ENCODE assay signal across 9 cellular contexts in genomic region chr10:16779375-16779774, GRCh38. TPM values are rescaled to one million over a fixed set of nuclear protein-coding genes. Genes with fewer than 3 reads are reported as not detected.
DNase-seq lines count a peak whose midpoint lies in the region; ATAC-seq, FAIRE-seq and TF ChIP-seq lines count a peak whose summit lies in the region.
"Had no signal": no experiment of that assay in that cellular context is flagged by ENCODE, and none has a peak within 500 bp of the region (broad histone marks: within the 10 kb centered on the region; RNA-seq: fewer than 3 reads in every experiment).

No MANE protein-coding gene starts in this region.

- no peak overlapping the region for H3K4me2 ChIP-seq in HCT116 (ENCODE audit: low read length)

- no peak for TF ChIP-seq EP300 in gastroesophageal sphincter (IDR thresholded peaks at IDR 0.05)

- no peaks in the 10 kb centered on the region for H3K9me2 ChIP-seq in HCT116 (ENCODE audit: insufficient read depth)

- no peak overlapping the region for H3K9ac ChIP-seq in HCT116 (ENCODE audit: low read length)

- H3K4me3 ChIP-seq in HCT116 (replicated peaks in 1 of 2; ENCODE audit: low read depth in 1 of 2, low read length in 2 of 2), result no peak overlapping the region
- H3K4me3 ChIP-seq in gastroesophageal sphincter, result no peak overlapping the region
- H3K4me3 ChIP-seq: K562 had no signal

- TF ChIP-seq RAD21 in HCT116 (IDR thresholded peaks at IDR 0.05; ENCODE audit: low read depth), result no peak

- peak; percentile 53 for FAIRE-seq in GM12892 (lab: Jason Lieb, UNC)
- FAIRE-seq: K562 had no signal

- ATAC-seq in HCT116, result no peak
- peak; percentile 98 for ATAC-seq in activated CD4-positive, alpha-beta T cell treated with anti-CD3 and anti-CD28 coated beads for 36 hours
- ATAC-seq in gastroesophageal sphincter, result no peak
- ATAC-seq in HG02973 (IDR thresholded peaks at IDR 0.05; ENCODE audit: unreplicated experiment), result no peak
- ATAC-seq: K562 had no signal

- H3K27me3 ChIP-seq in HCT116 (ENCODE audit: insufficient read depth, low read length), result no peaks in the 10 kb centered on the region
- no peaks in the 10 kb centered on the region for H3K27me3 ChIP-seq in gastroesophageal sphincter

- RAD21 ChIA-PET in HCT116 (lab: Charles Lee; ENCODE audit: low non-redundant PET in 1 of 2, low total read pairs in 2 of 2, uncharacterized antibody in 2 of 2, unreplicated experiment in 2 of 2), result no interaction called here

- H3K36me3 ChIP-seq in HCT116 (ENCODE audit: control insufficient read depth in 1 of 2, insufficient read depth in 2 of 2, low read length in 2 of 2) (no peaks in the 10 kb centered on the region), gastroesophageal sphincter (peaks cover 0 to 16% of the 10 kb centered on the region in 2 donors)

- 39 to 45% methylated on average over 4 of the region's 4 CpGs for WGBS in gastroesophageal sphincter (ENCODE audit: low coverage in 1 of 2), 2 donors

- H3K27ac Mint-ChIP-seq in activated CD4-positive, alpha-beta T cell treated with anti-CD3 and anti-CD28 coated beads for 36 hours, result peak overlapping the region; percentile 74
- H3K27ac Mint-ChIP-seq in nephron progenitor cell, result peak overlapping the region; percentile 75

- no peak overlapping the region for H2AFZ ChIP-seq in HCT116 (ENCODE audit: low read depth, low read length, poor library complexity, severe bottlenecking)

- no peaks in the 10 kb centered on the region for H3K27me3 Mint-ChIP-seq in activated CD4-positive, alpha-beta T cell treated with anti-CD3 and anti-CD28 coated beads for 36 hours
- no peaks in the 10 kb centered on the region for H3K27me3 Mint-ChIP-seq in nephron progenitor cell (ENCODE audit: low read depth, poor library complexity)

- peaks cover 25% of the 10 kb centered on the region for H3K36me3 Mint-ChIP-seq in activated CD4-positive, alpha-beta T cell treated with anti-CD3 and anti-CD28 coated beads for 36 hours (ENCODE audit: low read depth)
- peaks cover 9% of the 10 kb centered on the region for H3K36me3 Mint-ChIP-seq in nephron progenitor cell (ENCODE audit: low read depth)

- H3K4me1 ChIP-seq in HCT116 (ENCODE audit: control insufficient read depth in 1 of 2, insufficient read depth in 2 of 2, low read length in 2 of 2) (no peaks in the 10 kb centered on the region), gastroesophageal sphincter (peaks cover 0 to 15% (median 0%) of the 10 kb centered on the region in 3 donors)

- H3K4me1 Mint-ChIP-seq in activated CD4-positive, alpha-beta T cell treated with anti-CD3 and anti-CD28 coated beads for 36 hours, result peaks cover 31% of the 10 kb centered on the region
- peaks cover 56% of the 10 kb centered on the region for H3K4me1 Mint-ChIP-seq in nephron progenitor cell

- POLR2A ChIA-PET in HCT116 (lab: Charles Lee), result no interaction called here
- POLR2A ChIA-PET in activated CD4-positive, alpha-beta T cell treated with anti-CD3 and anti-CD28 coated beads for 36 hours (lab: Charles Lee), result interaction anchor here (0.6 kb wide), 1 partner anchor 448 kb away, joined by 6 read pairs; no protein-coding TSS in a partner anchor

- TSS peak; percentile 16 for BruUV-seq in HCT116 (replicated peaks; lab: Mats Ljungman, UMichigan)

- H3K4me3 Mint-ChIP-seq in activated CD4-positive, alpha-beta T cell treated with anti-CD3 and anti-CD28 coated beads for 36 hours, result no peak overlapping the region
- no peak overlapping the region for H3K4me3 Mint-ChIP-seq in nephron progenitor cell

- no peak for DNase-seq in GM12892 (ENCODE audit: insufficient read length)
- DNase-seq in HCT116 (ENCODE audit: low read depth, low spot score), result no peak
- peak; percentile 88 for DNase-seq in activated CD4-positive, alpha-beta T cell treated with anti-CD3 and anti-CD28 coated beads for 36 hours
- no peak for DNase-seq in nephron progenitor cell
- DNase-seq in inferior parietal cortex (ENCODE audit: extremely low spot score), result no peak
- no peak for DNase-seq in NCI-H146 (lab: John Stamatoyannopoulos, UW)

- TF ChIP-seq CTCF in HCT116 (IDR thresholded peaks at IDR 0.05 in 2 of 3, conservative IDR thresholded peaks at IDR 0.05 in 1 of 3; ENCODE audit: borderline replicate concordance in 1 of 3, insufficient read depth in 1 of 3, low read depth in 2 of 3, low read length in 2 of 3) (no peak), nephron progenitor cell (IDR thresholded peaks at IDR 0.05) (no peak), gastroesophageal sphincter (IDR thresholded peaks at IDR 0.05) (no peak)

- H3K79me2 ChIP-seq in HCT116 (ENCODE audit: insufficient read depth, low read length), result no peaks in the 10 kb centered on the region

- TF ChIP-seq POLR2A in GM12892 (IDR thresholded peaks at IDR 0.05; ENCODE audit: low read depth, low read length) (no peak), HCT116 (IDR thresholded peaks at IDR 0.05; ENCODE audit: borderline replicate concordance, extremely low read depth, insufficient read depth, insufficient read length) (no peak), gastroesophageal sphincter (IDR thresholded peaks at IDR 0.05) (no peak)

- no peaks in the 10 kb centered on the region for H3K9me3 ChIP-seq in HCT116 (ENCODE audit: control insufficient read depth in 1 of 2, insufficient read depth in 1 of 2, low read depth in 1 of 2, low read length in 2 of 2)
- H3K9me3 ChIP-seq in gastroesophageal sphincter, result no peaks in the 10 kb centered on the region

- CTCF ChIA-PET in HCT116 (lab: Charles Lee), result no interaction called here
- CTCF ChIA-PET in activated CD4-positive, alpha-beta T cell treated with anti-CD3 and anti-CD28 coated beads for 36 hours (lab: Charles Lee), result interaction anchor here (0.6 to 1.0 kb wide), 4 partner anchors 9 to 336 kb away, joined by 3 to 5 read pairs (median 3); no protein-coding TSS in a partner anchor

- H3K9me3 Mint-ChIP-seq in activated CD4-positive, alpha-beta T cell treated with anti-CD3 and anti-CD28 coated beads for 36 hours (ENCODE audit: low read depth), result peaks cover 1% of the 10 kb centered on the region
- peaks cover 4% of the 10 kb centered on the region for H3K9me3 Mint-ChIP-seq in nephron progenitor cell

- intact Hi-C loops in HCT116 (cut with micrococcal nuclease), result loop anchor here (5.0 to 10.0 kb wide), 2 partner anchors 465 to 732 kb away; no protein-coding TSS in a partner anchor
- intact Hi-C loops in activated CD4-positive, alpha-beta T cell treated with anti-CD3 and anti-CD28 coated beads for 36 hours (cut with DNase I, micrococcal nuclease), result loop anchor here (1.0 to 10.0 kb wide), 11 partner anchors 8 to 1345 kb away; partner anchors contain the start of genes RSU1 (in 2 of the 2), C1QL3 (in 1 of the 2) and PTER (in 1 of the 2)

- H3K27ac ChIP-seq in HCT116 (ENCODE audit: low read depth, low read length), result no peak overlapping the region
- no peak overlapping the region for H3K27ac ChIP-seq in gastroesophageal sphincter

- no peaks in the 10 kb centered on the region for H4K20me1 ChIP-seq in HCT116 (ENCODE audit: insufficient read depth)

TF ChIP-seq in HCT116, 20 proteins besides CTCF, POLR2A, EP300 and RAD21:
- TF ChIP-seq EZH2 (IDR thresholded peaks at IDR 0.05), result no peak

RNA-seq across cellular contexts. Expression of gene RSU1, which starts 37.8 kb away (rescaled TPM):
- 47.0 TPM for polyA plus RNA-seq in GM12892 (2012; ENCODE audit: missing spikeins)
- total RNA-seq in HCT116 (2021; ENCODE audit: unreplicated experiment), result 29.5 TPM
- polyA plus RNA-seq in HCT116 (2012), result 14.2 and 17.4 TPM in 2 replicates
- 10 to 100 TPM; 38.4 to 62.8 TPM for total RNA-seq in activated CD4-positive, alpha-beta T cell treated with anti-CD3 and anti-CD28 coated beads for 36 hours
- 100 to 1,000 TPM in 3 of 4 donors, 10 to 100 TPM in 1; 87.0 to 149 (median 117) TPM for total RNA-seq in gastroesophageal sphincter
